In the genomic region with DNA sequence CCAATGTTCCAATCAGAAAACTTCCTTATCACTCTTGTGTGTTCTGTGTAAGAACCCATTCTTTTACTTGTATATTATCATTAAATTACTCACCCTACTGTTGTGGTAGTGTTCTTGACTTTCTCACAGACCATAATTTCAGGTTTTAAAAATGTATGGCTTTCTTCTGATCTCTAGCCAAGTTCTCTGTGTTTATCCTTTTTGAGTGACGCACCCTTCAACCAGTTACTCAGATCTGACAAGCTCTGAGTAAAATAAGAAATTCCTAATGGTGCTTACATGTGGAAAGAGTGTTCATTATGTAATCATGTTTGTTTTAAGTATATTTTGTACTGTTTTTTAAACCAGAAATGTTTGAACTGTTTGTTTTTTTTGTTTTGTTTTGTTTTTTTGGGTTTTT, we compare ENCODE assay signal across 2 cellular contexts.
A peak's percentile ranks its signal among the peaks of the same experiment; 100 is the strongest.
TF ChIP-seq lines count a peak whose summit lies in the region.

No MANE protein-coding gene starts in this region.

TF ChIP-seq in HEK293, 187 proteins besides CTCF, POLR2A, EP300 and RAD21:
- TF ChIP-seq PRDM6 (tag by site-specific recombination; IDR thresholded peaks at IDR 0.05) (peak; percentile 85), SP7 (tag by site-specific recombination; IDR thresholded peaks at IDR 0.05) (peak; percentile 89), HOXA7 (CRISPR knock-in tag; IDR thresholded peaks at IDR 0.05; ENCODE audit: borderline replicate concordance) (no peak)

TF ChIP-seq in K562, 482 proteins besides CTCF, POLR2A, EP300 and RAD21 (continued from another document and continues in another):
- TF ChIP-seq, protein P1, sequence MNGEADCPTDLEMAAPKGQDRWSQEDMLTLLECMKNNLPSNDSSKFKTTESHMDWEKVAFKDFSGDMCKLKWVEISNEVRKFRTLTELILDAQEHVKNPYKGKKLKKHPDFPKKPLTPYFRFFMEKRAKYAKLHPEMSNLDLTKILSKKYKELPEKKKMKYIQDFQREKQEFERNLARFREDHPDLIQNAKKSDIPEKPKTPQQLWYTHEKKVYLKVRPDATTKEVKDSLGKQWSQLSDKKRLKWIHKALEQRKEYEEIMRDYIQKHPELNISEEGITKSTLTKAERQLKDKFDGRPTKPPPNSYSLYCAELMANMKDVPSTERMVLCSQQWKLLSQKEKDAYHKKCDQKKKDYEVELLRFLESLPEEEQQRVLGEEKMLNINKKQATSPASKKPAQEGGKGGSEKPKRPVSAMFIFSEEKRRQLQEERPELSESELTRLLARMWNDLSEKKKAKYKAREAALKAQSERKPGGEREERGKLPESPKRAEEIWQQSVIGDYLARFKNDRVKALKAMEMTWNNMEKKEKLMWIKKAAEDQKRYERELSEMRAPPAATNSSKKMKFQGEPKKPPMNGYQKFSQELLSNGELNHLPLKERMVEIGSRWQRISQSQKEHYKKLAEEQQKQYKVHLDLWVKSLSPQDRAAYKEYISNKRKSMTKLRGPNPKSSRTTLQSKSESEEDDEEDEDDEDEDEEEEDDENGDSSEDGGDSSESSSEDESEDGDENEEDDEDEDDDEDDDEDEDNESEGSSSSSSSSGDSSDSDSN (IDR thresholded peaks at IDR 0.05; ENCODE audit: borderline replicate concordance in 1 of 2, low read depth in 2 of 2, low read length in 2 of 2), result no peak
- TF ChIP-seq, protein P2, sequence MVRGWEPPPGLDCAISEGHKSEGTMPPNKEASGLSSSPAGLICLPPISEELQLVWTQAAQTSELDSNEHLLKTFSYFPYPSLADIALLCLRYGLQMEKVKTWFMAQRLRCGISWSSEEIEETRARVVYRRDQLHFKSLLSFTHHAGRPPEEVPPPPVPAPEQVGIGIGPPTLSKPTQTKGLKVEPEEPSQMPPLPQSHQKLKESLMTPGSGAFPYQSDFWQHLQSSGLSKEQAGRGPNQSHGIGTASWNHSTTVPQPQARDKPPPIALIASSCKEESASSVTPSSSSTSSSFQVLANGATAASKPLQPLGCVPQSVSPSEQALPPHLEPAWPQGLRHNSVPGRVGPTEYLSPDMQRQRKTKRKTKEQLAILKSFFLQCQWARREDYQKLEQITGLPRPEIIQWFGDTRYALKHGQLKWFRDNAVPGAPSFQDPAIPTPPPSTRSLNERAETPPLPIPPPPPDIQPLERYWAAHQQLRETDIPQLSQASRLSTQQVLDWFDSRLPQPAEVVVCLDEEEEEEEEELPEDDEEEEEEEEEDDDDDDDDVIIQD (CRISPR knock-in tag; IDR thresholded peaks at IDR 0.05), result no peak
- no peak for TF ChIP-seq ELF4 (CRISPR knock-in tag; IDR thresholded peaks at IDR 0.05)
- peak; percentile 95 for TF ChIP-seq PKNOX1 (IDR thresholded peaks at IDR 0.05)
- TF ChIP-seq ARID1B (IDR thresholded peaks at IDR 0.05), result peak; percentile 14; the same call in 1 of the 2 replicates
- TF ChIP-seq KLF1 (tag; IDR thresholded peaks at IDR 0.05), result no peak
- no peak for TF ChIP-seq HDGF (IDR thresholded peaks at IDR 0.05)
- no peak for TF ChIP-seq SNRNP70 (optimal IDR thresholded peaks at IDR 0.05; ENCODE audit: low read depth, low read length)
- TF ChIP-seq, protein P3, sequence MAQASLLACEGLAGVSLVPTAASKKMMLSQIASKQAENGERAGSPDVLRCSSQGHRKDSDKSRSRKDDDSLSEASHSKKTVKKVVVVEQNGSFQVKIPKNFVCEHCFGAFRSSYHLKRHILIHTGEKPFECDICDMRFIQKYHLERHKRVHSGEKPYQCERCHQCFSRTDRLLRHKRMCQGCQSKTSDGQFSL (CRISPR knock-in tag; IDR thresholded peaks at IDR 0.05), result no peak
- TF ChIP-seq, protein P3 (tag; IDR thresholded peaks at IDR 0.05), result no peak
- no peak for TF ChIP-seq MBD2 (IDR thresholded peaks at IDR 0.05; ENCODE audit: borderline replicate concordance, low read depth)
- peak; percentile 49 to 63; a peak in 2 of 4 replicates for TF ChIP-seq FOXK2 (conservative IDR thresholded peaks at IDR 0.05 in 1 of 2, IDR thresholded peaks at IDR 0.05 in 1 of 2; ENCODE audit: low read depth in 2 of 2)
- TF ChIP-seq ZNF282 (CRISPR knock-in tag; IDR thresholded peaks at IDR 0.05), result no peak
- TF ChIP-seq, protein P4, sequence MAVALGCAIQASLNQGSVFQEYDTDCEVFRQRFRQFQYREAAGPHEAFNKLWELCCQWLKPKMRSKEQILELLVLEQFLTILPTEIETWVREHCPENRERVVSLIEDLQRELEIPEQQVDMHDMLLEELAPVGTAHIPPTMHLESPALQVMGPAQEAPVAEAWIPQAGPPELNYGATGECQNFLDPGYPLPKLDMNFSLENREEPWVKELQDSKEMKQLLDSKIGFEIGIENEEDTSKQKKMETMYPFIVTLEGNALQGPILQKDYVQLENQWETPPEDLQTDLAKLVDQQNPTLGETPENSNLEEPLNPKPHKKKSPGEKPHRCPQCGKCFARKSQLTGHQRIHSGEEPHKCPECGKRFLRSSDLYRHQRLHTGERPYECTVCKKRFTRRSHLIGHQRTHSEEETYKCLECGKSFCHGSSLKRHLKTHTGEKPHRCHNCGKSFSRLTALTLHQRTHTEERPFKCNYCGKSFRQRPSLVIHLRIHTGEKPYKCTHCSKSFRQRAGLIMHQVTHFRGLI (CRISPR knock-in tag; IDR thresholded peaks at IDR 0.05), result no peak
- no peak for TF ChIP-seq L3MBTL2 (IDR thresholded peaks at IDR 0.05)
- TF ChIP-seq ETV6 (IDR thresholded peaks at IDR 0.05; ENCODE audit: borderline replicate concordance in 1 of 2, low read depth in 2 of 2, low read length in 1 of 2), result no peak
- TF ChIP-seq ETV6 (CRISPR knock-in tag; IDR thresholded peaks at IDR 0.05; ENCODE audit: borderline replicate concordance), result no peak
- no peak for TF ChIP-seq MEF2D (tag; conservative IDR thresholded peaks at IDR 0.05; ENCODE audit: low read depth)
- TF ChIP-seq HNRNPK (IDR thresholded peaks at IDR 0.05; ENCODE audit: low read depth, low read length, poor library complexity, severe bottlenecking), result no peak
- TF ChIP-seq, protein P5, sequence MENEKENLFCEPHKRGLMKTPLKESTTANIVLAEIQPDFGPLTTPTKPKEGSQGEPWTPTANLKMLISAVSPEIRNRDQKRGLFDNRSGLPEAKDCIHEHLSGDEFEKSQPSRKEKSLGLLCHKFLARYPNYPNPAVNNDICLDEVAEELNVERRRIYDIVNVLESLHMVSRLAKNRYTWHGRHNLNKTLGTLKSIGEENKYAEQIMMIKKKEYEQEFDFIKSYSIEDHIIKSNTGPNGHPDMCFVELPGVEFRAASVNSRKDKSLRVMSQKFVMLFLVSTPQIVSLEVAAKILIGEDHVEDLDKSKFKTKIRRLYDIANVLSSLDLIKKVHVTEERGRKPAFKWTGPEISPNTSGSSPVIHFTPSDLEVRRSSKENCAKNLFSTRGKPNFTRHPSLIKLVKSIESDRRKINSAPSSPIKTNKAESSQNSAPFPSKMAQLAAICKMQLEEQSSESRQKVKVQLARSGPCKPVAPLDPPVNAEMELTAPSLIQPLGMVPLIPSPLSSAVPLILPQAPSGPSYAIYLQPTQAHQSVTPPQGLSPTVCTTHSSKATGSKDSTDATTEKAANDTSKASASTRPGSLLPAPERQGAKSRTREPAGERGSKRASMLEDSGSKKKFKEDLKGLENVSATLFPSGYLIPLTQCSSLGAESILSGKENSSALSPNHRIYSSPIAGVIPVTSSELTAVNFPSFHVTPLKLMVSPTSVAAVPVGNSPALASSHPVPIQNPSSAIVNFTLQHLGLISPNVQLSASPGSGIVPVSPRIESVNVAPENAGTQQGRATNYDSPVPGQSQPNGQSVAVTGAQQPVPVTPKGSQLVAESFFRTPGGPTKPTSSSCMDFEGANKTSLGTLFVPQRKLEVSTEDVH (IDR thresholded peaks at IDR 0.05; ENCODE audit: low read depth, partially characterized antibody), result no peak
- TF ChIP-seq, protein P6, sequence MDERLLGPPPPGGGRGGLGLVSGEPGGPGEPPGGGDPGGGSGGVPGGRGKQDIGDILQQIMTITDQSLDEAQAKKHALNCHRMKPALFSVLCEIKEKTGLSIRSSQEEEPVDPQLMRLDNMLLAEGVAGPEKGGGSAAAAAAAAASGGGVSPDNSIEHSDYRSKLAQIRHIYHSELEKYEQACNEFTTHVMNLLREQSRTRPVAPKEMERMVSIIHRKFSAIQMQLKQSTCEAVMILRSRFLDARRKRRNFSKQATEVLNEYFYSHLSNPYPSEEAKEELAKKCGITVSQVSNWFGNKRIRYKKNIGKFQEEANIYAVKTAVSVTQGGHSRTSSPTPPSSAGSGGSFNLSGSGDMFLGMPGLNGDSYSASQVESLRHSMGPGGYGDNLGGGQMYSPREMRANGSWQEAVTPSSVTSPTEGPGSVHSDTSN (CRISPR knock-in tag; IDR thresholded peaks at IDR 0.05; ENCODE audit: low read depth), result no peak
- TF ChIP-seq, protein P6 (tag; conservative IDR thresholded peaks at IDR 0.05; ENCODE audit: low read depth), result peak; percentile 64
- TF ChIP-seq, protein P7, sequence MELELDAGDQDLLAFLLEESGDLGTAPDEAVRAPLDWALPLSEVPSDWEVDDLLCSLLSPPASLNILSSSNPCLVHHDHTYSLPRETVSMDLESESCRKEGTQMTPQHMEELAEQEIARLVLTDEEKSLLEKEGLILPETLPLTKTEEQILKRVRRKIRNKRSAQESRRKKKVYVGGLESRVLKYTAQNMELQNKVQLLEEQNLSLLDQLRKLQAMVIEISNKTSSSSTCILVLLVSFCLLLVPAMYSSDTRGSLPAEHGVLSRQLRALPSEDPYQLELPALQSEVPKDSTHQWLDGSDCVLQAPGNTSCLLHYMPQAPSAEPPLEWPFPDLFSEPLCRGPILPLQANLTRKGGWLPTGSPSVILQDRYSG (tag; conservative IDR thresholded peaks at IDR 0.05; ENCODE audit: low read depth), result no peak
- TF ChIP-seq MCM7 (IDR thresholded peaks at IDR 0.05), result no peak
- TF ChIP-seq ZNF143 (CRISPR knock-in tag; IDR thresholded peaks at IDR 0.05), result no peak
- TF ChIP-seq NFATC3 (IDR thresholded peaks at IDR 0.05), result 0 out of 2 replicates have a peak, but pooled peaks have one; percentile 14
- TF ChIP-seq DPF2 (IDR thresholded peaks at IDR 0.05), result peak; percentile 55; the same call in 1 of the 2 replicates
- no peak for TF ChIP-seq EHMT2 (IDR thresholded peaks at IDR 0.05)
- no peak for TF ChIP-seq ZNF717 (CRISPR knock-in tag; IDR thresholded peaks at IDR 0.05)
- no peak for TF ChIP-seq TCFL5 (CRISPR knock-in tag; conservative IDR thresholded peaks at IDR 0.05)
- TF ChIP-seq MXD1 (CRISPR knock-in tag; IDR thresholded peaks at IDR 0.05; ENCODE audit: borderline replicate concordance, poor library complexity, severe bottlenecking), result no peak
- no peak for TF ChIP-seq SRSF3 (IDR thresholded peaks at IDR 0.05; ENCODE audit: insufficient read depth, low read length)
- TF ChIP-seq ILK (tag; IDR thresholded peaks at IDR 0.05; ENCODE audit: borderline replicate concordance, low read depth), result no peak
- no peak for TF ChIP-seq ETV1 (tag; conservative IDR thresholded peaks at IDR 0.05; ENCODE audit: low read depth)
- peak; percentile 22; the same call in 1 of the 2 replicates for TF ChIP-seq ZNF592 (IDR thresholded peaks at IDR 0.05)
- TF ChIP-seq NBN (IDR thresholded peaks at IDR 0.05; ENCODE audit: low read depth), result no peak
